17 cellular contexts compared by ENCODE assay signal in genomic region chr6:120357447-120357846, GRCh38.
DNase-seq lines count a peak whose midpoint lies in the region; ATAC-seq and TF ChIP-seq lines count a peak whose summit lies in the region.
"Had no signal": no experiment of that assay in that cellular context is flagged by ENCODE, and none has a peak within 500 bp of the region (broad histone marks: within the 10 kb centered on the region; RNA-seq: fewer than 3 reads in every experiment).

No MANE protein-coding gene starts in this region.

- H3K27me3 Mint-ChIP-seq in GM23338 (ENCODE audit: insufficient read depth, low read depth, poor library complexity): peaks cover 3% of the 10 kb centered on the region
- peaks cover 2% of the 10 kb centered on the region for H3K27me3 Mint-ChIP-seq in neural progenitor cell (ENCODE audit: insufficient read depth, low read depth)

- H3K79me2 ChIP-seq in GM23338 (replicated peaks; ENCODE audit: insufficient read depth) (no peaks in the 10 kb centered on the region), neural progenitor cell (ENCODE audit: low read depth) (no peaks in the 10 kb centered on the region)

- H3K9me3 Mint-ChIP-seq in GM23338 (peaks cover 45% of the 10 kb centered on the region), neural progenitor cell (peaks cover 31% of the 10 kb centered on the region)

- H2AFZ ChIP-seq in GM23338 (peak overlapping the region; percentile 43; the same call in 1 of the 2 replicates), neural progenitor cell (replicated peaks) (no peak overlapping the region)

- TF ChIP-seq CTCF in GM23338 (conservative IDR thresholded peaks at IDR 0.05; ENCODE audit: low read depth in 2 of 2) (no peak), neural progenitor cell (IDR thresholded peaks at IDR 0.05) (no peak), WERI-Rb-1 (IDR thresholded peaks at IDR 0.05; ENCODE audit: low read depth, low read length) (no peak), gastrocnemius medialis (IDR thresholded peaks at IDR 0.05 in 4 of 5, conservative IDR thresholded peaks at IDR 0.05 in 1 of 5) (no peak)

- H3K27me3 ChIP-seq in GM23338 (ENCODE audit: insufficient read depth) (no peaks in the 10 kb centered on the region), neural progenitor cell (no peaks in the 10 kb centered on the region), WERI-Rb-1 (ENCODE audit: insufficient read depth, low read depth, severe bottlenecking) (no peaks in the 10 kb centered on the region), gastrocnemius medialis (no peaks in the 10 kb centered on the region)
- H3K27me3 ChIP-seq: BLaER1 had no signal

- no peak overlapping the region for H3K4me3 ChIP-seq in GM23338
- H3K4me3 ChIP-seq in neural progenitor cell: no peak overlapping the region
- H3K4me3 ChIP-seq in WERI-Rb-1 (ENCODE audit: low read depth, low read length): no peak overlapping the region
- H3K4me3 ChIP-seq in gastrocnemius medialis: no peak overlapping the region
- H3K4me3 ChIP-seq: BLaER1 had no signal

- DNase-seq in Right ventricle myocardium inferior (ENCODE audit: missing footprints) (no peak), cardiac septum (ENCODE audit: low spot score) (no peak), GM23338 (ENCODE audit: low spot score) (no peak), neural progenitor cell (ENCODE audit: low spot score) (peak; percentile 4), WERI-Rb-1 (no peak), gastrocnemius medialis (no peak)
- DNase-seq: Caco-2; CD8-positive, alpha-beta memory T cell; DMS53; GF-D8; HCEC 1CT; HFFc6 had no signal

- H3K9me2 ChIP-seq in GM23338 (ENCODE audit: insufficient read depth): peaks cover 7% of the 10 kb centered on the region

- no peak overlapping the region for H3K4me3 Mint-ChIP-seq in GM23338
- no peak overlapping the region for H3K4me3 Mint-ChIP-seq in neural progenitor cell
- H3K4me3 Mint-ChIP-seq: CD8-positive, alpha-beta memory T cell; HFFc6 had no signal

- H3K4me1 Mint-ChIP-seq in GM23338: peaks cover 8% of the 10 kb centered on the region
- H3K4me1 Mint-ChIP-seq in neural progenitor cell: no peaks in the 10 kb centered on the region

- no peak overlapping the region for H3K4me2 ChIP-seq in GM23338
- no peak overlapping the region for H3K4me2 ChIP-seq in neural progenitor cell
- H3K4me2 ChIP-seq: BLaER1 had no signal

- H3K27ac ChIP-seq in GM23338 (ENCODE audit: low read depth) (no peak overlapping the region), neural progenitor cell (no peak overlapping the region), WERI-Rb-1 (no peak overlapping the region), gastrocnemius medialis (no peak overlapping the region)
- H3K27ac ChIP-seq: 22Rv1, BLaER1, HL-60 had no signal

- H3K27ac Mint-ChIP-seq in GM23338: no peak overlapping the region
- H3K27ac Mint-ChIP-seq in neural progenitor cell: no peak overlapping the region
- H3K27ac Mint-ChIP-seq: CD8-positive, alpha-beta memory T cell; HFFc6 had no signal

- H3K36me3 Mint-ChIP-seq in GM23338 (ENCODE audit: low read depth) (peaks cover 46% of the 10 kb centered on the region), neural progenitor cell (peaks cover 3% of the 10 kb centered on the region)
- H3K36me3 Mint-ChIP-seq: CD8-positive, alpha-beta memory T cell had no signal

- H3K9me3 ChIP-seq in neural progenitor cell (ENCODE audit: low read depth) (peaks cover 3% of the 10 kb centered on the region), WERI-Rb-1 (ENCODE audit: severe bottlenecking) (no peaks in the 10 kb centered on the region), gastrocnemius medialis (peaks cover 0 to 10% (median 0%) of the 10 kb centered on the region in 3 donors)
- H3K9me3 ChIP-seq: Caco-2 had no signal

- H3K36me3 ChIP-seq in GM23338 (ENCODE audit: insufficient read depth) (no peaks in the 10 kb centered on the region), neural progenitor cell (no peaks in the 10 kb centered on the region), WERI-Rb-1 (no peaks in the 10 kb centered on the region), gastrocnemius medialis (no peaks in the 10 kb centered on the region)
- H3K36me3 ChIP-seq: BLaER1 had no signal

- H4K20me1 ChIP-seq in GM23338 (replicated peaks; ENCODE audit: insufficient read depth): no peaks in the 10 kb centered on the region
- H4K20me1 ChIP-seq in neural progenitor cell (ENCODE audit: low read depth): no peaks in the 10 kb centered on the region
- H4K20me1 ChIP-seq: BLaER1 had no signal

- in situ Hi-C loops in gastrocnemius medialis (cut with MboI; ENCODE audit: low sequenced_read_pairs in 4 of 4): no loop called here

- intact Hi-C loops in Right ventricle myocardium inferior (cut with DNase I) (no loop called here), cardiac septum (cut with DNase I) (no loop called here), gastrocnemius medialis (cut with DNase I; ENCODE audit: low total_unique reads) (no loop called here)

- H3K9ac ChIP-seq in neural progenitor cell: no peak overlapping the region
- H3K9ac ChIP-seq: BLaER1 had no signal

- peaks cover 12% of the 10 kb centered on the region; the same call in 1 of the 2 replicates for H3K4me1 ChIP-seq in GM23338 (ENCODE audit: insufficient read depth)
- no peaks in the 10 kb centered on the region for H3K4me1 ChIP-seq in neural progenitor cell
- H3K4me1 ChIP-seq in gastrocnemius medialis: no peaks in the 10 kb centered on the region
- H3K4me1 ChIP-seq: Caco-2 had no signal

- TF ChIP-seq POLR2A in gastrocnemius medialis (IDR thresholded peaks at IDR 0.05): no peak

- ATAC-seq in Right ventricle myocardium inferior: peak; percentile 75
- ATAC-seq in GM23338: no peak
- peak; percentile 88 for ATAC-seq in SK-N-SH treated with all-trans-retinoic acid at 6 μM for 48 hours
- ATAC-seq in gastrocnemius medialis: no peak
- no peak for ATAC-seq in HG03378 (IDR thresholded peaks at IDR 0.05; ENCODE audit: unreplicated experiment)

- H3F3A ChIP-seq in GM23338 (replicated peaks; ENCODE audit: low read depth) (no peaks in the 10 kb centered on the region), neural progenitor cell (ENCODE audit: low read depth) (no peaks in the 10 kb centered on the region)

TF ChIP-seq in GM23338, 12 proteins besides CTCF, POLR2A, EP300 and RAD21:
- no peak for TF ChIP-seq REST (IDR thresholded peaks at IDR 0.05; ENCODE audit: unreplicated experiment)
- no peak for TF ChIP-seq NANOG (IDR thresholded peaks at IDR 0.05; ENCODE audit: borderline replicate concordance)
- TF ChIP-seq EZH2phosphoT487 (IDR thresholded peaks at IDR 0.05; ENCODE audit: unreplicated experiment): no peak
- no peak for TF ChIP-seq ZNF114 (CRISPR knock-in tag; IDR thresholded peaks at IDR 0.05)
- no peak for TF ChIP-seq STAT1 (IDR thresholded peaks at IDR 0.05; ENCODE audit: unreplicated experiment)

TF ChIP-seq in SK-N-SH treated with all-trans-retinoic acid at 6 μM for 48 hours, 23 proteins besides CTCF, POLR2A, EP300 and RAD21:
- peak; percentile 42; the same call in 1 of the 2 replicates for TF ChIP-seq ISL1 (CRISPR knock-in tag; IDR thresholded peaks at IDR 0.05)
- TF ChIP-seq ZNF565 (CRISPR knock-in tag; conservative IDR thresholded peaks at IDR 0.05; ENCODE audit: low read depth): no peak
- peak; percentile 66; the same call in 1 of the 2 replicates for TF ChIP-seq TOX (CRISPR knock-in tag; IDR thresholded peaks at IDR 0.05; ENCODE audit: borderline replicate concordance)
- no peak for TF ChIP-seq TCF4 (CRISPR knock-in tag; IDR thresholded peaks at IDR 0.05; ENCODE audit: borderline replicate concordance)
- peak; percentile 22; the same call in 1 of the 2 replicates for TF ChIP-seq ZC3H10 (CRISPR knock-in tag; IDR thresholded peaks at IDR 0.05)
- TF ChIP-seq PATZ1 (CRISPR knock-in tag; IDR thresholded peaks at IDR 0.05; ENCODE audit: borderline replicate concordance): peak; percentile 65; the same call in 1 of the 2 replicates
- no peak for TF ChIP-seq SNAI2 (CRISPR knock-in tag; IDR thresholded peaks at IDR 0.05)

Comparison
In these comparisons a context has a peak if more than half of its experiments do, and no peak if none do; other contexts are left out.
1. ATAC-seq: peak in Right ventricle myocardium inferior (single experiment) and SK-N-SH treated with all-trans-retinoic acid at 6 μM for 48 hours (single experiment); none in GM23338 (single experiment), gastrocnemius medialis (0 of 2) and HG03378 (single experiment).